8 cellular contexts compared by ENCODE assay signal in genomic region chr7:150369740-150370501, GRCh38. TPM values are rescaled to one million over a fixed set of nuclear protein-coding genes. Genes with fewer than 3 reads are reported as not detected.
A peak's percentile ranks its signal among the peaks of the same experiment; 100 is the strongest.
DNase-seq lines count a peak whose midpoint lies in the region; ATAC-seq and TF ChIP-seq lines count a peak whose summit lies in the region.

No MANE protein-coding gene starts in this region.

- TF ChIP-seq POLR2A in thyroid gland (IDR thresholded peaks at IDR 0.05), result no peak

- peak overlapping the region; percentile 73 to 96 (median 82) for H3K4me3 ChIP-seq in thyroid gland (replicated peaks in 1 of 3)

- no peaks in the 10 kb centered on the region for H3K27me3 ChIP-seq in layer of hippocampus (ENCODE audit: control insufficient read depth, insufficient read depth, low read length)
- no peaks in the 10 kb centered on the region for H3K27me3 ChIP-seq in thyroid gland

- H3K36me3 Mint-ChIP-seq in activated CD8-positive, alpha-beta memory T cell treated with anti-CD3 and anti-CD28 coated beads, Interleukin-2, amount 10 ng/mL, durations not matched to agents 7 days and 5 days, result peaks cover 8% of the 10 kb centered on the region
- peaks cover 5% of the 10 kb centered on the region for H3K36me3 Mint-ChIP-seq in activated naive CD8-positive, alpha-beta T cell treated with anti-CD3 and anti-CD28 coated beads, Interleukin-2, amount 10 ng/mL, durations not matched to agents 7 days and 5 days

- H3K27ac ChIP-seq in layer of hippocampus (ENCODE audit: low read depth, low read length) (peak overlapping the region; percentile 92), thyroid gland (peak overlapping the region; percentile 92 to 98 (median 93))

- H3K9me3 Mint-ChIP-seq in activated CD8-positive, alpha-beta memory T cell treated with anti-CD3 and anti-CD28 coated beads, Interleukin-2, amount 10 ng/mL, durations not matched to agents 7 days and 5 days (ENCODE audit: low read depth), result no peaks in the 10 kb centered on the region
- H3K9me3 Mint-ChIP-seq in activated naive CD8-positive, alpha-beta T cell treated with anti-CD3 and anti-CD28 coated beads, Interleukin-2, amount 10 ng/mL, durations not matched to agents 7 days and 5 days, result no peaks in the 10 kb centered on the region

- CTCF ChIA-PET in activated CD8-positive, alpha-beta memory T cell treated with anti-CD3 and anti-CD28 coated beads, Interleukin-2, amount 10 ng/mL, durations not matched to agents 7 days and 5 days (lab: Charles Lee), result interaction anchor here (1.7 to 7.9 kb wide), 2 partner anchors 14 to 37 kb away, joined by 4 to 56 read pairs; no protein-coding TSS in a partner anchor

- H3K36me3 ChIP-seq in thyroid gland, result peaks cover 17 to 19% of the 10 kb centered on the region in 2 donors

- peak overlapping the region; percentile 95 for H3K27ac Mint-ChIP-seq in activated CD8-positive, alpha-beta memory T cell treated with anti-CD3 and anti-CD28 coated beads, Interleukin-2, amount 10 ng/mL, durations not matched to agents 7 days and 5 days
- H3K27ac Mint-ChIP-seq in activated naive CD8-positive, alpha-beta T cell treated with anti-CD3 and anti-CD28 coated beads, Interleukin-2, amount 10 ng/mL, durations not matched to agents 7 days and 5 days, result peak overlapping the region; percentile 90

- no peaks in the 10 kb centered on the region for H3K9me3 ChIP-seq in thyroid gland

- peak overlapping the region; percentile 95 for H3K4me3 Mint-ChIP-seq in activated CD8-positive, alpha-beta memory T cell treated with anti-CD3 and anti-CD28 coated beads, Interleukin-2, amount 10 ng/mL, durations not matched to agents 7 days and 5 days
- peak overlapping the region; percentile 93 for H3K4me3 Mint-ChIP-seq in activated naive CD8-positive, alpha-beta T cell treated with anti-CD3 and anti-CD28 coated beads, Interleukin-2, amount 10 ng/mL, durations not matched to agents 7 days and 5 days

- DNase-seq in activated CD8-positive, alpha-beta memory T cell treated with anti-CD3 and anti-CD28 coated beads, Interleukin-2, amount 10 ng/mL, durations not matched to agents 7 days and 5 days, result no peak
- no peak for DNase-seq in activated CD8-positive, alpha-beta memory T cell treated with anti-CD3 and anti-CD28 coated beads, Interleukin-2, amount 50 U/mL, for 48 hours
- peak; percentile 31 for DNase-seq in activated naive CD8-positive, alpha-beta T cell treated with anti-CD3 and anti-CD28 coated beads, Interleukin-2, amount 10 ng/mL, durations not matched to agents 7 days and 5 days
- DNase-seq in thyroid gland, result no peak
- no peak for DNase-seq in DMS79 (lab: John Stamatoyannopoulos, UW)
- no peak for DNase-seq in NCI-H446 (lab: John Stamatoyannopoulos, UW)
- DNase-seq in HPDE6-E6E7 (ENCODE audit: extremely low spot score), result no peak

- H3K27me3 Mint-ChIP-seq in activated CD8-positive, alpha-beta memory T cell treated with anti-CD3 and anti-CD28 coated beads, Interleukin-2, amount 10 ng/mL, durations not matched to agents 7 days and 5 days, result no peaks in the 10 kb centered on the region
- H3K27me3 Mint-ChIP-seq in activated naive CD8-positive, alpha-beta T cell treated with anti-CD3 and anti-CD28 coated beads, Interleukin-2, amount 10 ng/mL, durations not matched to agents 7 days and 5 days, result no peaks in the 10 kb centered on the region

- intact Hi-C loops in thyroid gland (cut with DNase I), result loop anchor here (5.0 kb wide), 1 partner anchor 37 kb away; a partner anchor contains a TSS

- peaks cover 29% of the 10 kb centered on the region for H3K4me1 Mint-ChIP-seq in activated CD8-positive, alpha-beta memory T cell treated with anti-CD3 and anti-CD28 coated beads, Interleukin-2, amount 10 ng/mL, durations not matched to agents 7 days and 5 days
- H3K4me1 Mint-ChIP-seq in activated naive CD8-positive, alpha-beta T cell treated with anti-CD3 and anti-CD28 coated beads, Interleukin-2, amount 10 ng/mL, durations not matched to agents 7 days and 5 days, result peaks cover 29% of the 10 kb centered on the region

- POLR2A ChIA-PET in activated naive CD8-positive, alpha-beta T cell treated with anti-CD3 and anti-CD28 coated beads, Interleukin-2, amount 10 ng/mL, durations not matched to agents 7 days and 5 days (lab: Charles Lee), result interaction anchor here (0.6 to 3.5 kb wide), 7 partner anchors 8 to 79 kb away, joined by 3 to 47 read pairs (median 5); a partner anchor contains a TSS

- no peak for TF ChIP-seq CTCF in thyroid gland (IDR thresholded peaks at IDR 0.05)

- H3K4me1 ChIP-seq in thyroid gland, result peaks cover 20 to 38% of the 10 kb centered on the region in 2 donors

- 34 to 47% methylated on average over 16 to 19 of the region's 23 CpGs for WGBS in thyroid gland, 2 donors

- no peak for ATAC-seq in activated CD8-positive, alpha-beta memory T cell treated with anti-CD3 and anti-CD28 coated beads, Interleukin-2, amount 10 ng/mL, durations not matched to agents 7 days and 5 days
- no peak for ATAC-seq in activated naive CD8-positive, alpha-beta T cell treated with anti-CD3 and anti-CD28 coated beads, Interleukin-2, amount 10 ng/mL, durations not matched to agents 7 days and 5 days (ENCODE audit: low read depth)

RNA-seq across cellular contexts. Expression of gene REPIN1, which starts 1.3 kb away (rescaled TPM):
- total RNA-seq in activated CD8-positive, alpha-beta memory T cell treated with anti-CD3 and anti-CD28 coated beads, Interleukin-2, amount 10 ng/mL, durations not matched to agents 7 days and 5 days, result 10 to 100 TPM; 51.4 to 55.5 TPM
- 10 to 100 TPM; 53.4 to 57.5 TPM for total RNA-seq in activated naive CD8-positive, alpha-beta T cell treated with anti-CD3 and anti-CD28 coated beads, Interleukin-2, amount 10 ng/mL, durations not matched to agents 7 days and 5 days
- 100 to 1,000 TPM in 3 of 4 donors, 10 to 100 TPM in 1; 71.9 to 144 (median 123) TPM for total RNA-seq in thyroid gland

RNA-seq across cellular contexts. Expression of gene ZNF775, which starts 9.2 kb away (rescaled TPM):
- total RNA-seq in activated CD8-positive, alpha-beta memory T cell treated with anti-CD3 and anti-CD28 coated beads, Interleukin-2, amount 10 ng/mL, durations not matched to agents 7 days and 5 days, result 1 to 10 TPM; 7.5 to 8.4 TPM
- 1 to 10 TPM; 5.4 to 6.4 TPM for total RNA-seq in activated naive CD8-positive, alpha-beta T cell treated with anti-CD3 and anti-CD28 coated beads, Interleukin-2, amount 10 ng/mL, durations not matched to agents 7 days and 5 days
- total RNA-seq in thyroid gland, result 1 to 10 TPM; 4.3 to 7.5 (median 6.3) TPM

RNA-seq across cellular contexts. Expression of gene RARRES2, which starts 28.5 kb away (rescaled TPM):
- total RNA-seq in activated CD8-positive, alpha-beta memory T cell treated with anti-CD3 and anti-CD28 coated beads, Interleukin-2, amount 10 ng/mL, durations not matched to agents 7 days and 5 days, result not detected
- not detected for total RNA-seq in activated naive CD8-positive, alpha-beta T cell treated with anti-CD3 and anti-CD28 coated beads, Interleukin-2, amount 10 ng/mL, durations not matched to agents 7 days and 5 days
- total RNA-seq in thyroid gland, result 100 to 1,000 TPM in 1 of 4 donors, 10 to 100 TPM in 3; 22.2 to 137 (median 54.8) TPM

RNA-seq across cellular contexts. Expression of gene ACTR3C, which starts 46.6 kb away (rescaled TPM):
- total RNA-seq in activated CD8-positive, alpha-beta memory T cell treated with anti-CD3 and anti-CD28 coated beads, Interleukin-2, amount 10 ng/mL, durations not matched to agents 7 days and 5 days, result 1 to 10 TPM; 4.0 to 4.8 TPM
- 1 to 10 TPM; 6.4 to 7.0 TPM for total RNA-seq in activated naive CD8-positive, alpha-beta T cell treated with anti-CD3 and anti-CD28 coated beads, Interleukin-2, amount 10 ng/mL, durations not matched to agents 7 days and 5 days
- 10 to 100 TPM; 11.7 to 34.8 (median 23.0) TPM for total RNA-seq in thyroid gland

RNA-seq across cellular contexts. Expression of gene LRRC61, which starts 46.8 kb away (rescaled TPM):
- total RNA-seq in activated CD8-positive, alpha-beta memory T cell treated with anti-CD3 and anti-CD28 coated beads, Interleukin-2, amount 10 ng/mL, durations not matched to agents 7 days and 5 days, result 10 to 100 TPM; 24.7 to 25.3 TPM
- total RNA-seq in activated naive CD8-positive, alpha-beta T cell treated with anti-CD3 and anti-CD28 coated beads, Interleukin-2, amount 10 ng/mL, durations not matched to agents 7 days and 5 days, result 10 to 100 TPM; 16.6 to 17.2 TPM
- total RNA-seq in thyroid gland, result 10 to 100 TPM in 3 of 4 donors, 1 to 10 TPM in 1; 9.9 to 46.1 (median 37.9) TPM

Comparison
In these comparisons a context has a peak if more than half of its experiments do, and no peak if none do; other contexts are left out.
1. RNA of gene RARRES2, which starts 28.5 kb away (total RNA-seq): 22.2 to 137 TPM in thyroid gland; not detected in activated CD8-positive, alpha-beta memory T cell treated with anti-CD3 and anti-CD28 coated beads, Interleukin-2, amount 10 ng/mL, durations not matched to agents 7 days and 5 days and not detected in activated naive CD8-positive, alpha-beta T cell treated with anti-CD3 and anti-CD28 coated beads, Interleukin-2, amount 10 ng/mL, durations not matched to agents 7 days and 5 days; every median in the first group is over 10 times any median in the second.